In the genomic region with DNA sequence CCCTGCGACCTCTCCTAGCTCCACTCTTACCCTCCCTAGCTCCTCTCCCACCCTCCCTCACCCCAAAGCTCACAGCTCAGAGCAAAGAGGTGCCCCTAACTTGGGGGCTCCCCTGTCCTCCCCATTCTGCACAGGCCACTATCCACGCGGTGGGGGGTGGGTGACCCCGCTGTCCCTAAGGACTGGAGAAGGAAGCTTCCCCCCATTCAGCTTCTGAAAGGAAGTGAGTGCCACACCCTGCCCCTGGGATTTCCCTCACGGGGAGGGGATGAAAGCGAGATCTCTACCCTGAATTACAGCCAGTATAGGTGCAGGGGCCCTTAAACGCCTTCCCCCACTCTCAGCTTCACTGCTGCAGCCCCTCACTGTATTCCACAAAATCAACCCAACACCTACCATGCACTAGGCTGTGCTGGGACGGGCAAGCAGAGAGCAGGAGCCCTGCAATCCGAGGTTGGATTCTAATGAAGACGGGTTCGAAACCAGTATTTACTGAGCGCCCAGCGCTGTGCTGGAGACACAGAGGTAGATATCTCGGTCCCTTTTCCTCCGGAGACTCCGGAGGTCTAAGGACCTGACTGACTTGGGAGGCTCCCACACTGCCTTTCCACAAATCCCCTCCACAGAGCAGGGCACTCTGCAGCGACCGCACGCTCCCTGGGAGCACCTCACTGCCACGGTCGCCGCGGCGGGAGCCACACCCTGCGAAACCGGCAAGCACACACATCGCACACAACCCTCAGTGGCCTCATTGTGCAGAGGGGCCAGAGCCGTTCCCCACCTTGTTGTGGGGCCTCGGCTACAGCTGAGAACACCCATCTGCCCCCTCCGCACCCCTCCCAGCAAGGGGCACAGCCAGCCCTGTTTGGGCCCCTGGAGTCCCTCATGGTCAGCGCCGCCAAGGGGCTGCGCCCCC, we compare ENCODE assay signal across 8 cellular contexts. TPM values are rescaled to one million over a fixed set of nuclear protein-coding genes. Genes with fewer than 3 reads are reported as not detected.
A peak's percentile ranks its signal among the peaks of the same experiment; 100 is the strongest.
DNase-seq lines count a peak whose midpoint lies in the region; ATAC-seq and TF ChIP-seq lines count a peak whose summit lies in the region.

No MANE protein-coding gene starts in this region.

- H3K27ac Mint-ChIP-seq in CD4-positive, alpha-beta T cell: peak overlapping the region; percentile 90
- H3K27ac Mint-ChIP-seq in IgD-negative memory B cell: peak overlapping the region; percentile 95 to 97 (median 96)

- intact Hi-C loops in CD4-positive, alpha-beta T cell (cut with DNase I, micrococcal nuclease): loop anchor here (5.0 to 10.0 kb wide), 3 partner anchors 47 to 580 kb away; a partner anchor contains a TSS

- peak overlapping the region; percentile 99 for H3K4me3 Mint-ChIP-seq in CD4-positive, alpha-beta T cell
- H3K4me3 Mint-ChIP-seq in IgD-negative memory B cell: peak overlapping the region; percentile 94 to 99 (median 98)

- H3K36me3 Mint-ChIP-seq in CD4-positive, alpha-beta T cell (ENCODE audit: low read depth): peaks cover 28% of the 10 kb centered on the region
- no peaks in the 10 kb centered on the region for H3K36me3 Mint-ChIP-seq in IgD-negative memory B cell

- POLR2A ChIA-PET in CD4-positive, alpha-beta T cell (lab: Charles Lee): interaction anchor here (1.1 to 6.3 kb wide), 7 partner anchors 11 to 295 kb away, joined by 3 to 122 read pairs (median 15); a partner anchor contains a TSS

- no peaks in the 10 kb centered on the region for H3K9me3 ChIP-seq in CD4-positive, alpha-beta T cell (ENCODE audit: control insufficient read depth, low read length)
- H3K9me3 ChIP-seq in iPS-18c (ENCODE audit: control insufficient read depth, insufficient read depth, low read length): peaks cover 2% of the 10 kb centered on the region

- no peak for ATAC-seq in CD4-positive, alpha-beta T cell (ENCODE audit: poor library complexity)
- ATAC-seq in GM18498 (IDR thresholded peaks at IDR 0.05; ENCODE audit: unreplicated experiment) (no peak), HG03095 (IDR thresholded peaks at IDR 0.05; ENCODE audit: unreplicated experiment) (no peak)

- H3K4me3 ChIP-seq in iPS-18c (ENCODE audit: insufficient read depth, low read depth, low read length): peak overlapping the region; percentile 84

- CTCF ChIA-PET in CD4-positive, alpha-beta T cell (lab: Charles Lee): interaction anchor here (0.5 to 10.9 kb wide), 4 partner anchors 11 to 120 kb away, joined by 3 to 251 read pairs (median 11); a partner anchor contains a TSS

- DNase-seq in CD4-positive, alpha-beta T cell: no peak
- peak; percentile 24 for DNase-seq in stimulated activated naive CD4-positive, alpha-beta T cell treated with Interleukin-2 at 50 U/mL for 16 hours (lab: John Stamatoyannopoulos, UW)
- DNase-seq in DMS153 treated with DMSO at 0.1 percent for 48 hours (lab: John Stamatoyannopoulos, UW; ENCODE audit: unreplicated experiment): no peak

- H3K9me3 Mint-ChIP-seq in CD4-positive, alpha-beta T cell: no peaks in the 10 kb centered on the region
- H3K9me3 Mint-ChIP-seq in IgD-negative memory B cell: no peaks in the 10 kb centered on the region

- peak overlapping the region; percentile 77 for H3K27ac ChIP-seq in CD4-positive, alpha-beta T cell (ENCODE audit: low read depth, low read length)
- peak overlapping the region; percentile 48 for H3K27ac ChIP-seq in angular gyrus (ENCODE audit: low read depth, low read length)

- no peaks in the 10 kb centered on the region for H3K27me3 ChIP-seq in CD4-positive, alpha-beta T cell (ENCODE audit: control insufficient read depth, insufficient read depth, low read length)

- peaks cover 69% of the 10 kb centered on the region for H3K4me1 Mint-ChIP-seq in CD4-positive, alpha-beta T cell (ENCODE audit: low read depth)
- peaks cover 23 to 46% (median 40%) of the 10 kb centered on the region in 3 donors for H3K4me1 Mint-ChIP-seq in IgD-negative memory B cell

- TF ChIP-seq CTCF in CD4-positive, alpha-beta T cell (IDR thresholded peaks at IDR 0.05): no peak

- no peaks in the 10 kb centered on the region for H3K27me3 Mint-ChIP-seq in CD4-positive, alpha-beta T cell
- H3K27me3 Mint-ChIP-seq in IgD-negative memory B cell: peaks cover 1% of the 10 kb centered on the region

RNA-seq across cellular contexts. Expression of a gene that starts 1.8 kb away (rescaled TPM):
- 100 to 1,000 TPM; 320 to 332 TPM for total RNA-seq in CD4-positive, alpha-beta T cell
- polyA plus RNA-seq in IgD-negative memory B cell: 107 TPM

RNA-seq across cellular contexts. Expression of a gene that starts 28.9 kb away (rescaled TPM):
- total RNA-seq in CD4-positive, alpha-beta T cell: 1,000 to 10,000 TPM; 2,181 to 2,269 TPM
- polyA plus RNA-seq in IgD-negative memory B cell: 1,657 TPM

RNA-seq across cellular contexts. Expression of a gene that starts 46.5 kb away (rescaled TPM):
- total RNA-seq in CD4-positive, alpha-beta T cell: 10 to 100 TPM; 25.5 to 26.2 TPM
- polyA plus RNA-seq in IgD-negative memory B cell: 19.2 TPM

RNA-seq across cellular contexts. Expression of a gene that starts 56.9 kb away (rescaled TPM):
- total RNA-seq in CD4-positive, alpha-beta T cell: 100 to 1,000 TPM; 167 to 172 TPM
- polyA plus RNA-seq in IgD-negative memory B cell: 32.9 TPM
